ENCODE assay signal across 1 cellular context in the genomic region with DNA sequence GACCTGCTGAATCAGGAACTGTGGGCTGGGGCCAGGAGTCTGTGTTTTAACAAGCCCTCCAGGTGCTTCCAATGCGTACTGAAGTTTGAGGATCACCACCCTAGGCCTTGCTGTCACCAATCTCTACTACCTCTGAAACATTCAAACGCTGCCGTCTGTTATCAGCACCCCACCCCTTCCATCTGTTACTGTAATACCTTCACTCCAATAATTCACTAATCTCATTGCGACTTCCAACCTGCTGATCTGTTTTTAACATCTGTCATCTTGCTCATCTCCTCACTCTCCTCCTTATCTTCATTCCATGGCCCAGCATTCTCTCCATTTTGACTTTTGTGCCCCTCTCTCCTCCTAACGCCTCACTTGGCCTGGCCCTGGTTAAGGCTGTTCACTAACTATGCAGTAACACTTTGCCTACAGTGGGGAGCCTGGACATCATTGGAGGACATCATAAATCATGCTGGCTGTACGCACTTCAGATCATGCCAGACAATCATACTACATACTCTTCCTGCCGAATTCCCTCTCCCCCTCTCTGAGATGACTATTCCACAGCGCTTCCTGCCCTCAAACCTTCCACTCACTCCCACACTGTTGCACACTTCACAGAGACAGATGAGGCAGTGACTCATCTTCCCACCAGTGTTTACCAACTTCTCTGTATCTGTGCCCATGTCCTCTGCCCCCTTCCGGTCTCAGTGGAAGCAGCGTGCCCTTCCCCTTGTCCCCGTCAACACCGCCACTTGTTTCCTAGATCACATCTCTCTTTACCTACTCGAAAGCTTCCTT.
TF ChIP-seq lines count a peak whose summit lies in the region.

No MANE protein-coding gene starts in this region.

TF ChIP-seq in K562, 482 proteins besides CTCF, POLR2A, EP300 and RAD21 (continued from another document and continues in another):
- TF ChIP-seq, protein P1, sequence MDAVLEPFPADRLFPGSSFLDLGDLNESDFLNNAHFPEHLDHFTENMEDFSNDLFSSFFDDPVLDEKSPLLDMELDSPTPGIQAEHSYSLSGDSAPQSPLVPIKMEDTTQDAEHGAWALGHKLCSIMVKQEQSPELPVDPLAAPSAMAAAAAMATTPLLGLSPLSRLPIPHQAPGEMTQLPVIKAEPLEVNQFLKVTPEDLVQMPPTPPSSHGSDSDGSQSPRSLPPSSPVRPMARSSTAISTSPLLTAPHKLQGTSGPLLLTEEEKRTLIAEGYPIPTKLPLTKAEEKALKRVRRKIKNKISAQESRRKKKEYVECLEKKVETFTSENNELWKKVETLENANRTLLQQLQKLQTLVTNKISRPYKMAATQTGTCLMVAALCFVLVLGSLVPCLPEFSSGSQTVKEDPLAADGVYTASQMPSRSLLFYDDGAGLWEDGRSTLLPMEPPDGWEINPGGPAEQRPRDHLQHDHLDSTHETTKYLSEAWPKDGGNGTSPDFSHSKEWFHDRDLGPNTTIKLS (IDR thresholded peaks at IDR 0.05; ENCODE audit: borderline replicate concordance, low read depth) = peak; percentile 34; the same call in 1 of the 2 replicates
- TF ChIP-seq PATZ1 (CRISPR knock-in tag; IDR thresholded peaks at IDR 0.05; ENCODE audit: borderline replicate concordance) = no peak
- peak; percentile 87 to 96; a peak in 3 of 4 replicates for TF ChIP-seq RCOR1 (IDR thresholded peaks at IDR 0.05; ENCODE audit: borderline replicate concordance in 1 of 2, low read depth in 2 of 2, low read length in 2 of 2)
- TF ChIP-seq ZNF584 (CRISPR knock-in tag; IDR thresholded peaks at IDR 0.05; ENCODE audit: low read depth) = peak; percentile 90
- peak; percentile 3; the same call in 1 of the 2 replicates for TF ChIP-seq MAFK (IDR thresholded peaks at IDR 0.05; ENCODE audit: low read length)
- TF ChIP-seq HMG20B (CRISPR knock-in tag; IDR thresholded peaks at IDR 0.05) = no peak
- TF ChIP-seq, protein P2, sequence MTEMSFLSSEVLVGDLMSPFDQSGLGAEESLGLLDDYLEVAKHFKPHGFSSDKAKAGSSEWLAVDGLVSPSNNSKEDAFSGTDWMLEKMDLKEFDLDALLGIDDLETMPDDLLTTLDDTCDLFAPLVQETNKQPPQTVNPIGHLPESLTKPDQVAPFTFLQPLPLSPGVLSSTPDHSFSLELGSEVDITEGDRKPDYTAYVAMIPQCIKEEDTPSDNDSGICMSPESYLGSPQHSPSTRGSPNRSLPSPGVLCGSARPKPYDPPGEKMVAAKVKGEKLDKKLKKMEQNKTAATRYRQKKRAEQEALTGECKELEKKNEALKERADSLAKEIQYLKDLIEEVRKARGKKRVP (CRISPR knock-in tag; IDR thresholded peaks at IDR 0.05) = no peak
- peak; percentile 78 for TF ChIP-seq ZFX (CRISPR knock-in tag; IDR thresholded peaks at IDR 0.05)
- TF ChIP-seq, protein P3, sequence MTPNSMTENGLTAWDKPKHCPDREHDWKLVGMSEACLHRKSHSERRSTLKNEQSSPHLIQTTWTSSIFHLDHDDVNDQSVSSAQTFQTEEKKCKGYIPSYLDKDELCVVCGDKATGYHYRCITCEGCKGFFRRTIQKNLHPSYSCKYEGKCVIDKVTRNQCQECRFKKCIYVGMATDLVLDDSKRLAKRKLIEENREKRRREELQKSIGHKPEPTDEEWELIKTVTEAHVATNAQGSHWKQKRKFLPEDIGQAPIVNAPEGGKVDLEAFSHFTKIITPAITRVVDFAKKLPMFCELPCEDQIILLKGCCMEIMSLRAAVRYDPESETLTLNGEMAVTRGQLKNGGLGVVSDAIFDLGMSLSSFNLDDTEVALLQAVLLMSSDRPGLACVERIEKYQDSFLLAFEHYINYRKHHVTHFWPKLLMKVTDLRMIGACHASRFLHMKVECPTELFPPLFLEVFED (CRISPR knock-in tag; conservative IDR thresholded peaks at IDR 0.05) = peak; percentile 6; the same call in 1 of the 2 replicates
- peak; percentile 81 for TF ChIP-seq GATAD2A (IDR thresholded peaks at IDR 0.05)
- peak; percentile 96 for TF ChIP-seq NCOA1 (IDR thresholded peaks at IDR 0.05; ENCODE audit: low read depth)
- TF ChIP-seq, protein P4, sequence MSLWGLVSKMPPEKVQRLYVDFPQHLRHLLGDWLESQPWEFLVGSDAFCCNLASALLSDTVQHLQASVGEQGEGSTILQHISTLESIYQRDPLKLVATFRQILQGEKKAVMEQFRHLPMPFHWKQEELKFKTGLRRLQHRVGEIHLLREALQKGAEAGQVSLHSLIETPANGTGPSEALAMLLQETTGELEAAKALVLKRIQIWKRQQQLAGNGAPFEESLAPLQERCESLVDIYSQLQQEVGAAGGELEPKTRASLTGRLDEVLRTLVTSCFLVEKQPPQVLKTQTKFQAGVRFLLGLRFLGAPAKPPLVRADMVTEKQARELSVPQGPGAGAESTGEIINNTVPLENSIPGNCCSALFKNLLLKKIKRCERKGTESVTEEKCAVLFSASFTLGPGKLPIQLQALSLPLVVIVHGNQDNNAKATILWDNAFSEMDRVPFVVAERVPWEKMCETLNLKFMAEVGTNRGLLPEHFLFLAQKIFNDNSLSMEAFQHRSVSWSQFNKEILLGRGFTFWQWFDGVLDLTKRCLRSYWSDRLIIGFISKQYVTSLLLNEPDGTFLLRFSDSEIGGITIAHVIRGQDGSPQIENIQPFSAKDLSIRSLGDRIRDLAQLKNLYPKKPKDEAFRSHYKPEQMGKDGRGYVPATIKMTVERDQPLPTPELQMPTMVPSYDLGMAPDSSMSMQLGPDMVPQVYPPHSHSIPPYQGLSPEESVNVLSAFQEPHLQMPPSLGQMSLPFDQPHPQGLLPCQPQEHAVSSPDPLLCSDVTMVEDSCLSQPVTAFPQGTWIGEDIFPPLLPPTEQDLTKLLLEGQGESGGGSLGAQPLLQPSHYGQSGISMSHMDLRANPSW (CRISPR knock-in tag; IDR thresholded peaks at IDR 0.05) = no peak
- peak; percentile 98 for TF ChIP-seq SMARCE1 (IDR thresholded peaks at IDR 0.05)
- TF ChIP-seq ASH1L (IDR thresholded peaks at IDR 0.05; ENCODE audit: borderline replicate concordance, low read depth, partially characterized antibody) = peak; percentile 13
- 0 out of 2 replicates have a peak, but pooled peaks have one; percentile 18 for TF ChIP-seq ZNF384 (IDR thresholded peaks at IDR 0.05; ENCODE audit: low read depth, low read length)
- peak; percentile 82 for TF ChIP-seq EGR1 (conservative IDR thresholded peaks at IDR 0.05)
- peak; percentile 96 for TF ChIP-seq CCNT2 (IDR thresholded peaks at IDR 0.05; ENCODE audit: borderline replicate concordance, extremely low read depth, insufficient read length, low read depth, low read length)
- peak; percentile 80; the same call in 1 of the 2 replicates for TF ChIP-seq DIDO1 (tag; IDR thresholded peaks at IDR 0.05; ENCODE audit: low read depth)
- no peak for TF ChIP-seq SRSF9 (IDR thresholded peaks at IDR 0.05; ENCODE audit: borderline replicate concordance, low read depth, low read length)
- peak; percentile 99 for TF ChIP-seq CC2D1A (IDR thresholded peaks at IDR 0.05)
- peak; percentile 94 for TF ChIP-seq HDAC3 (IDR thresholded peaks at IDR 0.05; ENCODE audit: borderline replicate concordance, partially characterized antibody)
- TF ChIP-seq GTF3C2 (IDR thresholded peaks at IDR 0.05; ENCODE audit: borderline replicate concordance, extremely low read depth, insufficient read length) = no peak
- TF ChIP-seq TCF3 (CRISPR knock-in tag; IDR thresholded peaks at IDR 0.05) = peak; percentile 97
- peak; percentile 92 for TF ChIP-seq JUN (IDR thresholded peaks at IDR 0.05; ENCODE audit: borderline replicate concordance, low read depth, low read length)
- TF ChIP-seq JUN (CRISPR knock-in tag; IDR thresholded peaks at IDR 0.05; ENCODE audit: borderline replicate concordance) = no peak; the same call in 1 of the 2 replicates
- TF ChIP-seq, protein P5, sequence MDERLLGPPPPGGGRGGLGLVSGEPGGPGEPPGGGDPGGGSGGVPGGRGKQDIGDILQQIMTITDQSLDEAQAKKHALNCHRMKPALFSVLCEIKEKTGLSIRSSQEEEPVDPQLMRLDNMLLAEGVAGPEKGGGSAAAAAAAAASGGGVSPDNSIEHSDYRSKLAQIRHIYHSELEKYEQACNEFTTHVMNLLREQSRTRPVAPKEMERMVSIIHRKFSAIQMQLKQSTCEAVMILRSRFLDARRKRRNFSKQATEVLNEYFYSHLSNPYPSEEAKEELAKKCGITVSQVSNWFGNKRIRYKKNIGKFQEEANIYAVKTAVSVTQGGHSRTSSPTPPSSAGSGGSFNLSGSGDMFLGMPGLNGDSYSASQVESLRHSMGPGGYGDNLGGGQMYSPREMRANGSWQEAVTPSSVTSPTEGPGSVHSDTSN (CRISPR knock-in tag; IDR thresholded peaks at IDR 0.05; ENCODE audit: low read depth) = peak; percentile 48
- TF ChIP-seq, protein P5 (tag; conservative IDR thresholded peaks at IDR 0.05; ENCODE audit: low read depth) = peak; percentile 96
- TF ChIP-seq ZBED1 (IDR thresholded peaks at IDR 0.05) = peak; percentile 92
- peak; percentile 97 for TF ChIP-seq GATA2 (CRISPR knock-in tag; IDR thresholded peaks at IDR 0.05)
- TF ChIP-seq RBM14 (IDR thresholded peaks at IDR 0.05; ENCODE audit: borderline replicate concordance, insufficient read depth, low read depth, low read length) = no peak
- no peak for TF ChIP-seq RBM17 (IDR thresholded peaks at IDR 0.05; ENCODE audit: borderline replicate concordance, low read depth, low read length)
- TF ChIP-seq ZNF668 (CRISPR knock-in tag; IDR thresholded peaks at IDR 0.05) = peak; percentile 86; the same call in 1 of the 2 replicates
- peak; percentile 76 for TF ChIP-seq EP400 (IDR thresholded peaks at IDR 0.05)
- TF ChIP-seq PRDM10 (IDR thresholded peaks at IDR 0.05; ENCODE audit: partially characterized antibody) = peak; percentile 85
- peak; percentile 95 for TF ChIP-seq ELF4 (CRISPR knock-in tag; IDR thresholded peaks at IDR 0.05)
